19 cellular contexts compared by ENCODE assay signal in genomic region chr22:23910496-23911190, GRCh38. TPM values are rescaled to one million over a fixed set of nuclear protein-coding genes. Genes with fewer than 3 reads are reported as not detected.
"Had no signal": no experiment of that assay in that cellular context is flagged by ENCODE, and none has a peak within 500 bp of the region (broad histone marks: within the 10 kb centered on the region; RNA-seq: fewer than 3 reads in every experiment).

No MANE protein-coding gene starts in this region.

- H3K27ac Mint-ChIP-seq: activated CD4-positive, alpha-beta T cell treated with anti-CD3 and anti-CD28 coated beads for 36 hours; activated naive CD4-positive, alpha-beta T cell treated with anti-CD3 and anti-CD28 coated beads, Interleukin-2, amount 50 U/mL, for 24 hours; activated T-cell treated with anti-CD3 and anti-CD28 coated beads, Interleukin-2, amount 50 U/mL, for 24 hours had no signal

- H3K4me3 Mint-ChIP-seq: activated CD4-positive, alpha-beta T cell treated with anti-CD3 and anti-CD28 coated beads for 36 hours; activated naive CD4-positive, alpha-beta T cell treated with anti-CD3 and anti-CD28 coated beads, Interleukin-2, amount 50 U/mL, for 24 hours; activated T-cell treated with anti-CD3 and anti-CD28 coated beads, Interleukin-2, amount 50 U/mL, for 24 hours; stimulated activated naive B cell treated with anti-CD40 and anti-IgM and Interleukin-4, amounts not matched to agents 10 μg/mL and 1 μg/mL and 100 μg/mL, for 72 hours had no signal

- H3K27ac ChIP-seq: coronary artery, gastrocnemius medialis, right atrium auricular region, transverse colon, WERI-Rb-1 had no signal

- H3K9me3 Mint-ChIP-seq: activated naive CD4-positive, alpha-beta T cell treated with anti-CD3 and anti-CD28 coated beads, Interleukin-2, amount 50 U/mL, for 24 hours; activated T-cell treated with anti-CD3 and anti-CD28 coated beads, Interleukin-2, amount 50 U/mL, for 24 hours; stimulated activated naive B cell treated with anti-CD40 and anti-IgM and Interleukin-4, amounts not matched to agents 10 μg/mL and 1 μg/mL and 100 μg/mL, for 72 hours had no signal

- H3K9me3 ChIP-seq: body of pancreas, gastrocnemius medialis, right atrium auricular region, transverse colon had no signal

- H3K27me3 ChIP-seq: body of pancreas, hepatocyte, right atrium auricular region, transverse colon had no signal

- ATAC-seq: activated CD4-positive, alpha-beta T cell treated with anti-CD3 and anti-CD28 coated beads for 36 hours; body of pancreas; gastrocnemius medialis; stimulated activated naive B cell treated with anti-CD40 and anti-IgM and Interleukin-4, amounts not matched to agents 10 μg/mL and 1 μg/mL and 100 μg/mL, for 72 hours had no signal

- H3K36me3 ChIP-seq: gastrocnemius medialis, right atrium auricular region, transverse colon, WERI-Rb-1 had no signal

- H2AFZ ChIP-seq: hepatocyte had no signal

- H3K27me3 Mint-ChIP-seq: activated CD4-positive, alpha-beta T cell treated with anti-CD3 and anti-CD28 coated beads for 36 hours; activated naive CD4-positive, alpha-beta T cell treated with anti-CD3 and anti-CD28 coated beads, Interleukin-2, amount 50 U/mL, for 24 hours; activated T-cell treated with anti-CD3 and anti-CD28 coated beads, Interleukin-2, amount 50 U/mL, for 24 hours; stimulated activated naive B cell treated with anti-CD40 and anti-IgM and Interleukin-4, amounts not matched to agents 10 μg/mL and 1 μg/mL and 100 μg/mL, for 72 hours had no signal

- DNase-seq: activated CD4-positive, alpha-beta T cell treated with anti-CD3 and anti-CD28 coated beads for 36 hours; activated effector memory CD4-positive, alpha-beta T cell treated with Interleukin-2 at 50 U/mL for 16 hours; activated T-cell treated with anti-CD3 and anti-CD28 coated beads, Interleukin-2, amount 50 U/mL, for 24 hours; amniotic stem cell; central memory CD4-positive, alpha-beta T cell; effector CD8-positive, alpha-beta T cell; gastrocnemius medialis; small intestine; stimulated activated naive B cell treated with anti-CD40 and anti-IgM and Interleukin-4, amounts not matched to agents 10 μg/mL and 1 μg/mL and 100 μg/mL, for 72 hours; substantia nigra; T-helper 1 cell; transverse colon; WERI-Rb-1 had no signal

- H3K4me3 ChIP-seq: body of pancreas, coronary artery, gastrocnemius medialis, hepatocyte, right atrium auricular region, transverse colon had no signal

- H3K36me3 Mint-ChIP-seq: activated naive CD4-positive, alpha-beta T cell treated with anti-CD3 and anti-CD28 coated beads, Interleukin-2, amount 50 U/mL, for 24 hours had no signal

RNA-seq across cellular contexts. Expression of gene GSTT2B, which starts 50.4 kb away (rescaled TPM):
- total RNA-seq: activated CD4-positive, alpha-beta T cell treated with anti-CD3 and anti-CD28 coated beads for 36 hours; activated CD8-positive, alpha-beta memory T cell treated with anti-CD3 and anti-CD28 coated beads for 36 hours had no signal

RNA-seq across cellular contexts. Expression of gene DDTL, which starts 56.0 kb away (rescaled TPM):
- total RNA-seq: activated CD8-positive, alpha-beta memory T cell treated with anti-CD3 and anti-CD28 coated beads for 36 hours; hepatocyte had no signal
